24 cellular contexts compared by ENCODE assay signal in the genomic region with DNA sequence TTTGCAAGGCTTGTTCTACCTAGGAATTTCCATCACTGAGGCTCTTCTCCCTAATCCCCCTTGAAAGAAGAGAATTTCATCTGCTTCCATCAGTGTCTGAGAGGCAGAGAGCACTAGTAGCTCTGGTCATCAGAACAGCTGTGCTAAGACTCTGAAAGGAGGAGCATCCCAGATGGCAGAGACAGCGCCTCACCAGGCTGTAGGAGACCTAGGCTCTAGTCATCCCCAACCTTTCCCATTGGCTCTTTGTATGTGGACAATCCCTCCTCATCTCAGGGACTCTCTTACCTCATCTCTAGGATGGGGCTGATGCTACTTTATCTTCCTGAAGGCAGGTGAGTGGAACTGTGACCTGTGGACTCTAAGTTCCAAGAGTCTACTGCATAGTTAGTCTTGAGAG. TPM values are rescaled to one million over a fixed set of nuclear protein-coding genes. Genes with fewer than 3 reads are reported as not detected.
"Had no signal": no experiment of that assay in that cellular context is flagged by ENCODE, and none has a peak within 500 bp of the region (broad histone marks: within the 10 kb centered on the region; RNA-seq: fewer than 3 reads in every experiment).

No MANE protein-coding gene starts in this region.

- H3K9ac ChIP-seq: parathyroid adenoma had no signal

- H3K4me3 ChIP-seq: gastrocnemius medialis, left lung, spleen, thyroid gland had no signal

- H3K27ac ChIP-seq: gastrocnemius medialis, left lung, neutrophil, parathyroid adenoma, spleen, thyroid gland, WERI-Rb-1 had no signal

- ATAC-seq: activated T-cell treated with anti-CD3 and anti-CD28 coated beads, Interleukin-2, amount 50 U/mL, for 72 hours; gastrocnemius medialis; left lung; sciatic nerve had no signal

- H3K4me3 Mint-ChIP-seq: activated T-cell treated with anti-CD3 and anti-CD28 coated beads, Interleukin-2, amount 50 U/mL, for 72 hours; memory B cell; natural killer cell had no signal

- H2AFZ ChIP-seq: parathyroid adenoma had no signal

- H3K9me3 Mint-ChIP-seq: activated T-cell treated with anti-CD3 and anti-CD28 coated beads, Interleukin-2, amount 50 U/mL, for 72 hours; memory B cell had no signal

- H3K27me3 Mint-ChIP-seq: memory B cell had no signal

- H3K4me1 ChIP-seq: gastrocnemius medialis, left lung, parathyroid adenoma, spleen, thyroid gland had no signal

- H3K36me3 Mint-ChIP-seq: memory B cell, natural killer cell had no signal

- H3K27ac Mint-ChIP-seq: activated T-cell treated with anti-CD3 and anti-CD28 coated beads, Interleukin-2, amount 50 U/mL, for 72 hours; memory B cell; natural killer cell had no signal

- H3K4me1 Mint-ChIP-seq: memory B cell, natural killer cell had no signal

- H3K9me3 ChIP-seq: gastrocnemius medialis, left lung, neutrophil, spleen, thyroid gland had no signal

- H3K27me3 ChIP-seq: gastrocnemius medialis, left lung, neutrophil, spleen, thyroid gland had no signal

- H3K36me3 ChIP-seq: gastrocnemius medialis, left lung, neutrophil, spleen, thyroid gland, WERI-Rb-1 had no signal

- DNase-seq: activated CD4-positive, alpha-beta T cell treated with anti-CD3 and anti-CD28 coated beads, Interleukin-2, amount 50 U/mL, for 4 hours; activated effector memory CD4-positive, alpha-beta T cell treated with anti-CD3 and anti-CD28 coated beads, Interleukin-2, amount 50 U/mL, for 16 hours; activated naive CD4-positive, alpha-beta T cell treated with anti-CD3 and anti-CD28 coated beads, Interleukin-2, amount 50 U/mL, for 16 hours; activated T-cell treated with anti-CD3 and anti-CD28 coated beads, Interleukin-2, amount 50 U/mL, for 72 hours; effector CD4-positive, alpha-beta T cell; gastrocnemius medialis; head of caudate nucleus; left lung; natural killer cell; spleen; stimulated activated naive CD4-positive, alpha-beta T cell treated with Interleukin-2 at 50 U/mL for 16 hours; T-helper 2 cell; thyroid gland; WERI-Rb-1 had no signal

- H3K79me2 ChIP-seq: parathyroid adenoma had no signal

RNA-seq across cellular contexts. Expression of gene OR9I1, which starts 8.8 kb away (rescaled TPM):
- total RNA-seq: activated CD8-positive, alpha-beta memory T cell treated with anti-CD3 and anti-CD28 coated beads for 36 hours; activated T-cell treated with anti-CD3 and anti-CD28 coated beads, Interleukin-2, amount 50 U/mL, for 72 hours; cerebellum; gastrocnemius medialis; kidney epithelial cell; left lung; mucosa of gallbladder; natural killer cell; sciatic nerve; spleen; subcutaneous adipose tissue; thyroid gland; urinary bladder had no signal

RNA-seq across cellular contexts. Expression of gene OR9Q2, which starts 54.7 kb away (rescaled TPM):
- total RNA-seq: activated CD8-positive, alpha-beta memory T cell treated with anti-CD3 and anti-CD28 coated beads for 36 hours; activated T-cell treated with anti-CD3 and anti-CD28 coated beads, Interleukin-2, amount 50 U/mL, for 72 hours; cerebellum; gastrocnemius medialis; kidney epithelial cell; left lung; mucosa of gallbladder; natural killer cell; sciatic nerve; spleen; subcutaneous adipose tissue; thyroid gland; urinary bladder had no signal
